1 cellular context compared by ENCODE assay signal in genomic region chr11:65569973-65570918, GRCh38.
A peak's percentile ranks its signal among the peaks of the same experiment; 100 is the strongest.
TF ChIP-seq lines count a peak whose summit lies in the region.

ZNRD2 (plus strand) TSS chr11:65570477; CDS start chr11:65570492, 15 bp downstream.

TF ChIP-seq in HepG2, 621 proteins besides CTCF, POLR2A, EP300 and RAD21 (continued from another document and continues in another):
- peak; percentile 70; the same call in 1 of the 2 replicates for TF ChIP-seq TFDP2 (CRISPR knock-in tag; IDR thresholded peaks at IDR 0.05)
- TF ChIP-seq, protein P1, sequence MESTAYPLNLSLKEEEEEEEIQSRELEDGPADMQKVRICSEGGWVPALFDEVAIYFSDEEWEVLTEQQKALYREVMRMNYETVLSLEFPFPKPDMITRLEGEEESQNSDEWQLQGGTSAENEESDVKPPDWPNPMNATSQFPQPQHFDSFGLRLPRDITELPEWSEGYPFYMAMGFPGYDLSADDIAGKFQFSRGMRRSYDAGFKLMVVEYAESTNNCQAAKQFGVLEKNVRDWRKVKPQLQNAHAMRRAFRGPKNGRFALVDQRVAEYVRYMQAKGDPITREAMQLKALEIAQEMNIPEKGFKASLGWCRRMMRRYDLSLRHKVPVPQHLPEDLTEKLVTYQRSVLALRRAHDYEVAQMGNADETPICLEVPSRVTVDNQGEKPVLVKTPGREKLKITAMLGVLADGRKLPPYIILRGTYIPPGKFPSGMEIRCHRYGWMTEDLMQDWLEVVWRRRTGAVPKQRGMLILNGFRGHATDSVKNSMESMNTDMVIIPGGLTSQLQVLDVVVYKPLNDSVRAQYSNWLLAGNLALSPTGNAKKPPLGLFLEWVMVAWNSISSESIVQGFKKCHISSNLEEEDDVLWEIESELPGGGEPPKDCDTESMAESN (CRISPR knock-in tag; conservative IDR thresholded peaks at IDR 0.05) = 0 out of 2 replicates have a peak, but pooled peaks have one; percentile 36
- TF ChIP-seq TSC22D2 (CRISPR knock-in tag; IDR thresholded peaks at IDR 0.05; ENCODE audit: borderline replicate concordance) = peak; percentile 86; the same call in 1 of the 2 replicates
- TF ChIP-seq, protein P2, sequence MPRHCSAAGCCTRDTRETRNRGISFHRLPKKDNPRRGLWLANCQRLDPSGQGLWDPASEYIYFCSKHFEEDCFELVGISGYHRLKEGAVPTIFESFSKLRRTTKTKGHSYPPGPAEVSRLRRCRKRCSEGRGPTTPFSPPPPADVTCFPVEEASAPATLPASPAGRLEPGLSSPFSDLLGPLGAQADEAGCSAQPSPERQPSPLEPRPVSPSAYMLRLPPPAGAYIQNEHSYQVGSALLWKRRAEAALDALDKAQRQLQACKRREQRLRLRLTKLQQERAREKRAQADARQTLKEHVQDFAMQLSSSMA (CRISPR knock-in tag; IDR thresholded peaks at IDR 0.05) = peak; percentile 87; the same call in 1 of the 2 replicates
- peak; percentile 63; the same call in 1 of the 2 replicates for TF ChIP-seq SETDB1 (CRISPR knock-in tag; IDR thresholded peaks at IDR 0.05; ENCODE audit: borderline replicate concordance)
- 0 out of 2 replicates have a peak, but pooled peaks have one; percentile 78 for TF ChIP-seq ZNF790 (CRISPR knock-in tag; IDR thresholded peaks at IDR 0.05; ENCODE audit: borderline replicate concordance)
- TF ChIP-seq ZNF558 (CRISPR knock-in tag; IDR thresholded peaks at IDR 0.05; ENCODE audit: borderline replicate concordance) = peak; percentile 74; the same call in 1 of the 2 replicates
- TF ChIP-seq ATF6 (CRISPR knock-in tag; conservative IDR thresholded peaks at IDR 0.05) = no peak; the same call in 1 of the 2 replicates
- no peak for TF ChIP-seq SNRNP70 (IDR thresholded peaks at IDR 0.05; ENCODE audit: low read depth, low read length)
- peak; percentile 42; the same call in 1 of the 2 replicates for TF ChIP-seq ZMYM4 (CRISPR knock-in tag; IDR thresholded peaks at IDR 0.05)
- TF ChIP-seq ZNF3 (CRISPR knock-in tag; IDR thresholded peaks at IDR 0.05) = no peak
- peak; percentile 83; the same call in 1 of the 2 replicates for TF ChIP-seq PAWR (CRISPR knock-in tag; IDR thresholded peaks at IDR 0.05; ENCODE audit: borderline replicate concordance)
- TF ChIP-seq SP1 (IDR thresholded peaks at IDR 0.05) = peak; percentile 90
- TF ChIP-seq SP1 (CRISPR knock-in tag; IDR thresholded peaks at IDR 0.05) = peak; percentile 100
- TF ChIP-seq SMYD3 (CRISPR knock-in tag; IDR thresholded peaks at IDR 0.05) = no peak
- peak; percentile 66 for TF ChIP-seq ZNF713 (CRISPR knock-in tag; IDR thresholded peaks at IDR 0.05)
- peak; percentile 83 for TF ChIP-seq MED1 (CRISPR knock-in tag; IDR thresholded peaks at IDR 0.05)
- no peak for TF ChIP-seq ZBTB14 (CRISPR knock-in tag; IDR thresholded peaks at IDR 0.05)
- no peak; the same call in 1 of the 2 replicates for TF ChIP-seq NKX3-1 (CRISPR knock-in tag; IDR thresholded peaks at IDR 0.05)
- TF ChIP-seq SNAPC4 (CRISPR knock-in tag; IDR thresholded peaks at IDR 0.05) = no peak; the same call in none of the 2 replicates
- TF ChIP-seq SMARCC2 (IDR thresholded peaks at IDR 0.05) = no peak
- TF ChIP-seq ZNF10 (CRISPR knock-in tag; IDR thresholded peaks at IDR 0.05; ENCODE audit: borderline replicate concordance, low read depth) = no peak
- peak; percentile 100 for TF ChIP-seq GABPB1 (CRISPR knock-in tag; IDR thresholded peaks at IDR 0.05)
- peak; percentile 70 for TF ChIP-seq STAG1 (CRISPR knock-in tag; IDR thresholded peaks at IDR 0.05)
- no peak for TF ChIP-seq ZNF264 (CRISPR knock-in tag; IDR thresholded peaks at IDR 0.05)
- TF ChIP-seq RFXANK (CRISPR knock-in tag; IDR thresholded peaks at IDR 0.05) = peak; percentile 78; the same call in 1 of the 2 replicates
- TF ChIP-seq, protein P3, sequence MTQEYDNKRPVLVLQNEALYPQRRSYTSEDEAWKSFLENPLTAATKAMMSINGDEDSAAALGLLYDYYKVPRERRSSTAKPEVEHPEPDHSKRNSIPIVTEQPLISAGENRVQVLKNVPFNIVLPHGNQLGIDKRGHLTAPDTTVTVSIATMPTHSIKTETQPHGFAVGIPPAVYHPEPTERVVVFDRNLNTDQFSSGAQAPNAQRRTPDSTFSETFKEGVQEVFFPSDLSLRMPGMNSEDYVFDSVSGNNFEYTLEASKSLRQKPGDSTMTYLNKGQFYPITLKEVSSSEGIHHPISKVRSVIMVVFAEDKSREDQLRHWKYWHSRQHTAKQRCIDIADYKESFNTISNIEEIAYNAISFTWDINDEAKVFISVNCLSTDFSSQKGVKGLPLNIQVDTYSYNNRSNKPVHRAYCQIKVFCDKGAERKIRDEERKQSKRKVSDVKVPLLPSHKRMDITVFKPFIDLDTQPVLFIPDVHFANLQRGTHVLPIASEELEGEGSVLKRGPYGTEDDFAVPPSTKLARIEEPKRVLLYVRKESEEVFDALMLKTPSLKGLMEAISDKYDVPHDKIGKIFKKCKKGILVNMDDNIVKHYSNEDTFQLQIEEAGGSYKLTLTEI (CRISPR knock-in tag; conservative IDR thresholded peaks at IDR 0.05) = no peak
- TF ChIP-seq RBAK (CRISPR knock-in tag; IDR thresholded peaks at IDR 0.05) = peak; percentile 41; the same call in 1 of the 2 replicates
- TF ChIP-seq ZNF333 (CRISPR knock-in tag; IDR thresholded peaks at IDR 0.05; ENCODE audit: borderline replicate concordance) = 0 out of 2 replicates have a peak, but pooled peaks have one; percentile 29
- TF ChIP-seq ATAD3A (CRISPR knock-in tag; IDR thresholded peaks at IDR 0.05) = no peak
- peak; percentile 99 for TF ChIP-seq HOXA3 (CRISPR knock-in tag; IDR thresholded peaks at IDR 0.05)
- no peak for TF ChIP-seq CCAR2 (optimal IDR thresholded peaks at IDR 0.05; ENCODE audit: low read depth, low read length)
- TF ChIP-seq ZNF451 (CRISPR knock-in tag; IDR thresholded peaks at IDR 0.05) = no peak
- TF ChIP-seq ZNF766 (CRISPR knock-in tag; IDR thresholded peaks at IDR 0.05; ENCODE audit: borderline replicate concordance) = no peak
- TF ChIP-seq PRDM15 (CRISPR knock-in tag; IDR thresholded peaks at IDR 0.05) = peak; percentile 54; the same call in 1 of the 2 replicates
- 0 out of 2 replicates have a peak, but pooled peaks have one; percentile 24 for TF ChIP-seq ZNF746 (CRISPR knock-in tag; IDR thresholded peaks at IDR 0.05)
